ENCODE assay signal across 14 cellular contexts in the genomic region with DNA sequence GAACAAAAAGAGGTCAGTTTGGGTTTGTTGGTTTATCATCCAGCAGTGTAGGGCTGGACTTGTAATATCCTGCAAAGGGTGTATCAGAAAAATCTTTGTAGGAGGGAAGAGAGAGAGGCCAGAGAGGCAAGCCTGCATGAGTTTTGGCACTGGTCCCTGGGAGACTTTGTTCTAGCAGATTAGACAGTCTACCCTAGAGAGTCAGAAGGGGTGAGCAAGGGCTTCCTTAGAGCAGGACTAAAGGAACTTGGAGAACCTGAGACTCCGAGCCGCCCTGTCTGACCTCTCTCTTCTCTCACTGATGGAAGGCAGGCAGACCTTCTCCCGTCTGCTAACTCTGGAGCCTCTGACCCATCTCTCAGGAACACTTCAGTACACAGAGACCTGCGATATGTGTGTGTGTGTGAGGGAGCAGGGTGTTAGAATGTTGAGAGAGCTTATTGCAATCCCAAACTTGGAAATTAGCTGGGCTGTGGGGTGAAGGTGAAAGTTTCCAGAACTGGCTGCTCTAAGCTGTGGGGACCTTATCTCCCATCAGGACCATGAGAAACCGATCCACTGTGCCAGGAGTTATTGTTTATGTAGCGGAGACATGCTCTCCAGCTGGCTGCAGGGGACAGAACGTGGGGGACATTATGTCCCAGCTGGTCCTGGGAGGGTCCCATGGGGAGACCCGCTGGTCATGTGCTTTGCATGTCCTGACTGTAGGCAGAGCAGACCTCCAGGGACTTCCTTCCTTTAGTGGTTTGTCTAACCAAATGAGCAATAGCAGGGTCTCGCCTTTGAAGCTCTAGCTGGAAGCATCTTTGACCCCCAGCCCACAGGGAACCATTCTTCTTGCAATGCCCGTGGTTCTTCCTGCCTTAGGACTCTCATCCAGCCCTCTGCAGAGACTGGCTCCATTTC. TPM values are rescaled to one million over a fixed set of nuclear protein-coding genes. Genes with fewer than 3 reads are reported as not detected.
DNase-seq lines count a peak whose midpoint lies in the region; ATAC-seq and TF ChIP-seq lines count a peak whose summit lies in the region.
"Had no signal": no experiment of that assay in that cellular context is flagged by ENCODE, and none has a peak within 500 bp of the region (broad histone marks: within the 10 kb centered on the region; RNA-seq: fewer than 3 reads in every experiment).

No MANE protein-coding gene starts in this region.

- H3K4me1 ChIP-seq in osteoblast (ENCODE audit: insufficient read depth, low read length), result no peaks in the 10 kb centered on the region
- H3K4me1 ChIP-seq in uterus, result peaks cover 19 to 29% of the 10 kb centered on the region in 2 donors
- no peaks in the 10 kb centered on the region for H3K4me1 ChIP-seq in HAP-1
- H3K4me1 ChIP-seq: Caco-2, SJSA1 had no signal

- H3K27me3 ChIP-seq in osteoblast (ENCODE audit: insufficient read depth, low read length) (no peaks in the 10 kb centered on the region), uterus (no peaks in the 10 kb centered on the region), HAP-1 (ENCODE audit: low read depth) (no peaks in the 10 kb centered on the region)
- H3K27me3 ChIP-seq: SJSA1 had no signal

- H3K9me3 ChIP-seq in osteoblast (ENCODE audit: low read depth, low read length) (no peaks in the 10 kb centered on the region), uterus (no peaks in the 10 kb centered on the region), HAP-1 (no peaks in the 10 kb centered on the region)
- H3K9me3 ChIP-seq: Caco-2, SJSA1 had no signal

- peak overlapping the region; percentile 65 for H3K27ac ChIP-seq in osteoblast (ENCODE audit: low read depth, low read length)
- peak overlapping the region; percentile 76 to 82 for H3K27ac ChIP-seq in uterus
- H3K27ac ChIP-seq: SJSA1 had no signal

- TF ChIP-seq POLR2A in uterus (IDR thresholded peaks at IDR 0.05), result no peak

- peak; percentile 66 to 74 for ATAC-seq in left cardiac atrium

- H4K20me1 ChIP-seq in osteoblast (ENCODE audit: insufficient read depth, low read length), result peaks cover 94% of the 10 kb centered on the region

- no peak overlapping the region for H2AFZ ChIP-seq in osteoblast (ENCODE audit: low read length)

- H3K4me3 ChIP-seq in osteoblast (ENCODE audit: insufficient read depth, low read length) (no peak overlapping the region), uterus (no peak overlapping the region), HAP-1 (no peak overlapping the region)
- H3K4me3 ChIP-seq: SJSA1 had no signal

- DNase-seq in brain pericyte (ENCODE audit: low read depth, low spot score) (peak; percentile 32), left cardiac atrium (peak; percentile 75), osteoblast (ENCODE audit: insufficient read length, low spot score, missing footprints) (no peak), uterus (peak; percentile 66 to 80), HAP-1 (ENCODE audit: low spot score in 2 of 2) (no peak), NCI-H187 (lab: John Stamatoyannopoulos, UW) (no peak), NCI-H524 treated with DMSO at 0.1 percent for 48 hours (lab: John Stamatoyannopoulos, UW) (no peak)
- DNase-seq: activated CD4-positive, alpha-beta T cell treated with anti-CD3 and anti-CD28 coated beads, Interleukin-2, amount 50 U/mL, for 1 hour; activated naive CD4-positive, alpha-beta T cell; Caco-2; NCI-H1048; NCI-H524; occipital lobe had no signal

- H3K79me2 ChIP-seq in osteoblast (ENCODE audit: insufficient read depth, low read length), result peaks cover 51% of the 10 kb centered on the region

- H3K36me3 ChIP-seq in osteoblast (ENCODE audit: insufficient read depth, low read length), result peaks cover 97% of the 10 kb centered on the region
- no peaks in the 10 kb centered on the region for H3K36me3 ChIP-seq in uterus
- no peaks in the 10 kb centered on the region for H3K36me3 ChIP-seq in HAP-1 (replicated peaks)

- in situ Hi-C loops in HAP-1 (cut with MboI; ENCODE audit: low sequenced_read_pairs), result no loop called here

- intact Hi-C loops in left cardiac atrium (cut with DNase I) (loop anchor here in 1 of 2 donors (5.0 to 10.0 kb wide), 2 partner anchors 40 to 102 kb away; no protein-coding TSS in a partner anchor), uterus (cut with DNase I; ENCODE audit: low total_unique reads) (loop anchor here (10.0 kb wide), 1 partner anchor 62 kb away; no protein-coding TSS in a partner anchor)

- TF ChIP-seq CTCF in osteoblast (IDR thresholded peaks at IDR 0.05; ENCODE audit: extremely low read depth, low read depth, low read length), result no peak
- TF ChIP-seq CTCF in uterus (IDR thresholded peaks at IDR 0.05), result no peak

- no peak overlapping the region for H3K4me2 ChIP-seq in osteoblast (ENCODE audit: insufficient read depth, low read length)

RNA-seq across cellular contexts. Expression of gene TIMP3, which starts 51.1 kb away (rescaled TPM):
- total RNA-seq in left cardiac atrium, result 100 to 1,000 TPM; 434 to 484 TPM
- 1,020 and 1,293 TPM in 2 replicates for total RNA-seq in osteoblast
- total RNA-seq in uterus, result 100 to 1,000 TPM; 192 to 702 (median 423) TPM

Comparison
In these comparisons a context has a peak if more than half of its experiments do, and no peak if none do; other contexts are left out.
1. DNase-seq: peak in brain pericyte (single experiment), left cardiac atrium (single experiment) and uterus (2 of 2); none in osteoblast (single experiment), HAP-1 (0 of 2), NCI-H187 (0 of 2) and NCI-H524 treated with DMSO at 0.1 percent for 48 hours (single experiment).